ENCODE assay signal across 7 cellular contexts in genomic region chr2:121974919-121975654, GRCh38.
DNase-seq lines count a peak whose midpoint lies in the region; ATAC-seq and TF ChIP-seq lines count a peak whose summit lies in the region.

No MANE protein-coding gene starts in this region.

- TF ChIP-seq CTCF in GM12875 (IDR thresholded peaks at IDR 0.05; ENCODE audit: borderline replicate concordance, insufficient read depth, low read depth, low read length) (peak; percentile 41), HFF-Myc (IDR thresholded peaks at IDR 0.05; ENCODE audit: low read depth, low read length, missing control alignments) (peak; percentile 45), cardiac muscle cell (IDR thresholded peaks at IDR 0.05; ENCODE audit: low read depth, low read length) (peak; percentile 62), progenitor cell of endocrine pancreas (IDR thresholded peaks at IDR 0.05; ENCODE audit: unreplicated experiment) (peak; percentile 74)

- DNase-seq in HFF-Myc (ENCODE audit: extremely low read depth, low read depth) (peak; percentile 50), MG63 (peak; percentile 37), SHP77 treated with DMSO at 0.1 percent for 48 hours (lab: John Stamatoyannopoulos, UW) (peak; percentile 43), cardiac muscle cell (ENCODE audit: low read depth in 1 of 2, low spot score in 1 of 2) (peak; percentile 90 to 94), progenitor cell of endocrine pancreas (ENCODE audit: low spot score, unreplicated experiment) (peak; percentile 19)
- DNase-seq in activated naive CD8-positive, alpha-beta T cell treated with anti-CD3 and anti-CD28 coated beads, Interleukin-2, amount 10 ng/mL, durations not matched to agents 7 days and 5 days = peak; percentile 53

- no peaks in the 10 kb centered on the region for H3K9me3 ChIP-seq in MG63
- H3K9me3 ChIP-seq in cardiac muscle cell (ENCODE audit: low read depth) = no peaks in the 10 kb centered on the region

- no peaks in the 10 kb centered on the region for H3K9me3 Mint-ChIP-seq in activated naive CD8-positive, alpha-beta T cell treated with anti-CD3 and anti-CD28 coated beads, Interleukin-2, amount 10 ng/mL, durations not matched to agents 7 days and 5 days
- H3K9me3 Mint-ChIP-seq in progenitor cell of endocrine pancreas (ENCODE audit: low read depth) = peaks cover 7% of the 10 kb centered on the region

- H3K36me3 ChIP-seq in MG63 (no peaks in the 10 kb centered on the region), cardiac muscle cell (no peaks in the 10 kb centered on the region)

- H3K27me3 ChIP-seq in MG63 (no peaks in the 10 kb centered on the region; the same call in 1 of the 2 replicates), cardiac muscle cell (no peaks in the 10 kb centered on the region)

- H3K27ac Mint-ChIP-seq in activated naive CD8-positive, alpha-beta T cell treated with anti-CD3 and anti-CD28 coated beads, Interleukin-2, amount 10 ng/mL, durations not matched to agents 7 days and 5 days = peak overlapping the region; percentile 55
- H3K27ac Mint-ChIP-seq in progenitor cell of endocrine pancreas = no peak overlapping the region

- H3K27ac ChIP-seq in cardiac muscle cell = no peak overlapping the region

- peaks cover 4% of the 10 kb centered on the region for H3K27me3 Mint-ChIP-seq in activated naive CD8-positive, alpha-beta T cell treated with anti-CD3 and anti-CD28 coated beads, Interleukin-2, amount 10 ng/mL, durations not matched to agents 7 days and 5 days
- peaks cover 19% of the 10 kb centered on the region for H3K27me3 Mint-ChIP-seq in progenitor cell of endocrine pancreas

- peak overlapping the region; percentile 72 for H3K4me3 Mint-ChIP-seq in activated naive CD8-positive, alpha-beta T cell treated with anti-CD3 and anti-CD28 coated beads, Interleukin-2, amount 10 ng/mL, durations not matched to agents 7 days and 5 days
- H3K4me3 Mint-ChIP-seq in progenitor cell of endocrine pancreas (ENCODE audit: low read depth) = no peak overlapping the region

- no peaks in the 10 kb centered on the region for H3K36me3 Mint-ChIP-seq in activated naive CD8-positive, alpha-beta T cell treated with anti-CD3 and anti-CD28 coated beads, Interleukin-2, amount 10 ng/mL, durations not matched to agents 7 days and 5 days
- no peaks in the 10 kb centered on the region for H3K36me3 Mint-ChIP-seq in progenitor cell of endocrine pancreas (ENCODE audit: insufficient read depth)

- H3K4me1 Mint-ChIP-seq in activated naive CD8-positive, alpha-beta T cell treated with anti-CD3 and anti-CD28 coated beads, Interleukin-2, amount 10 ng/mL, durations not matched to agents 7 days and 5 days = peaks cover 5% of the 10 kb centered on the region
- peaks cover 2% of the 10 kb centered on the region for H3K4me1 Mint-ChIP-seq in progenitor cell of endocrine pancreas (ENCODE audit: low read depth)

- no peak overlapping the region for H3K4me3 ChIP-seq in GM12875 (ENCODE audit: low read depth, low read length)
- no peak overlapping the region for H3K4me3 ChIP-seq in HFF-Myc (replicated peaks; ENCODE audit: low read depth, low read length)
- peak overlapping the region; percentile 23; the same call in 1 of the 2 replicates for H3K4me3 ChIP-seq in MG63
- H3K4me3 ChIP-seq in cardiac muscle cell = no peak overlapping the region

- POLR2A ChIA-PET in activated naive CD8-positive, alpha-beta T cell treated with anti-CD3 and anti-CD28 coated beads, Interleukin-2, amount 10 ng/mL, durations not matched to agents 7 days and 5 days (lab: Charles Lee) = no interaction called here

- ATAC-seq in activated naive CD8-positive, alpha-beta T cell treated with anti-CD3 and anti-CD28 coated beads, Interleukin-2, amount 10 ng/mL, durations not matched to agents 7 days and 5 days (ENCODE audit: low read depth) = peak; percentile 97

- H3K4me1 ChIP-seq in cardiac muscle cell (ENCODE audit: low read depth) = peaks cover 22% of the 10 kb centered on the region

Comparison
In these comparisons a context has a peak if more than half of its experiments do, and no peak if none do; other contexts are left out.
1. DNase-seq: peak in every context shown above with its lines; median percentile 92 in cardiac muscle cell; 53 in activated naive CD8-positive, alpha-beta T cell treated with anti-CD3 and anti-CD28 coated beads, Interleukin-2, amount 10 ng/mL, durations not matched to agents 7 days and 5 days; 50 in HFF-Myc; 43 in SHP77 treated with DMSO at 0.1 percent for 48 hours; 37 in MG63; 19 in progenitor cell of endocrine pancreas.